In genomic region chr2:239381709-239382134, GRCh38 we compare ENCODE assay signal across 9 cellular contexts. TPM values are rescaled to one million over a fixed set of nuclear protein-coding genes. Genes with fewer than 3 reads are reported as not detected.
A peak's percentile ranks its signal among the peaks of the same experiment; 100 is the strongest.
DNase-seq lines count a peak whose midpoint lies in the region; ATAC-seq and TF ChIP-seq lines count a peak whose summit lies in the region.
"Had no signal": no experiment of that assay in that cellular context is flagged by ENCODE, and none has a peak within 500 bp of the region (broad histone marks: within the 10 kb centered on the region; RNA-seq: fewer than 3 reads in every experiment).

No MANE protein-coding gene starts in this region.

- H3K4me1 Mint-ChIP-seq in mesothelial cell of epicardium = peaks cover 4% of the 10 kb centered on the region

- H3K4me3 Mint-ChIP-seq in mesothelial cell of epicardium = no peak overlapping the region

- peak; percentile 49 for ATAC-seq in HG03196 (IDR thresholded peaks at IDR 0.05; ENCODE audit: unreplicated experiment)
- no peak for ATAC-seq in HG03280 (IDR thresholded peaks at IDR 0.05; ENCODE audit: unreplicated experiment)

- H3K9me3 Mint-ChIP-seq in mesothelial cell of epicardium = no peaks in the 10 kb centered on the region

- H3K36me3 Mint-ChIP-seq in mesothelial cell of epicardium = peaks cover 12% of the 10 kb centered on the region

- H3K27ac ChIP-seq in cingulate gyrus (ENCODE audit: low read depth, low read length) = peak overlapping the region; percentile 15
- H3K27ac ChIP-seq: VCaP had no signal

- no peak overlapping the region for H3K27ac Mint-ChIP-seq in mesothelial cell of epicardium

- TF ChIP-seq CTCF in mesothelial cell of epicardium (IDR thresholded peaks at IDR 0.05; ENCODE audit: unreplicated experiment) = no peak

- H3K27me3 Mint-ChIP-seq in mesothelial cell of epicardium (ENCODE audit: low read depth) = no peaks in the 10 kb centered on the region

- DNase-seq in CD1c-positive myeloid dendritic cell (ENCODE audit: extremely low spot score) (peak; percentile 30), GM19238 (ENCODE audit: insufficient read length, low spot score) (peak; percentile 57), mesothelial cell of epicardium (ENCODE audit: low spot score in 2 of 2, unreplicated experiment in 2 of 2) (no peak), OCI-M2 (lab: John Stamatoyannopoulos, UW; ENCODE audit: unreplicated experiment) (no peak)
- DNase-seq in effector CD4-positive, alpha-beta T cell = no peak

RNA-seq across cellular contexts. Expression of gene HDAC4, which starts 19.1 kb away (rescaled TPM):
- total RNA-seq in mesothelial cell of epicardium = 45.8 to 59.2 TPM (median 48.9 TPM) in 3 replicates

Comparison
In these comparisons a context has a peak if more than half of its experiments do, and no peak if none do; other contexts are left out.
1. DNase-seq: peak in CD1c-positive myeloid dendritic cell (single experiment) and GM19238 (single experiment); none in mesothelial cell of epicardium (0 of 2), OCI-M2 (single experiment) and effector CD4-positive, alpha-beta T cell (single experiment).